In genomic region chr14:37985826-37986470, GRCh38 we compare ENCODE assay signal across 8 cellular contexts.
DNase-seq lines count a peak whose midpoint lies in the region; ATAC-seq and TF ChIP-seq lines count a peak whose summit lies in the region.

No MANE protein-coding gene starts in this region.

- peaks cover 4 to 7% (median 7%) of the 10 kb centered on the region in 5 donors for H3K9me3 Mint-ChIP-seq in CD8-positive, alpha-beta memory T cell
- H3K9me3 Mint-ChIP-seq in GM23338 (peaks cover 16% of the 10 kb centered on the region), glutamatergic neuron (ENCODE audit: unreplicated experiment) (peaks cover 7% of the 10 kb centered on the region)

- peaks cover 2 to 5% (median 3%) of the 10 kb centered on the region in 3 donors for H3K4me1 Mint-ChIP-seq in CD8-positive, alpha-beta memory T cell
- H3K4me1 Mint-ChIP-seq in GM23338 = peaks cover 10% of the 10 kb centered on the region; the same call in 2 of the 3 replicates
- peaks cover 2% of the 10 kb centered on the region for H3K4me1 Mint-ChIP-seq in glutamatergic neuron (ENCODE audit: low read depth, unreplicated experiment)

- no peak overlapping the region for H3K4me2 ChIP-seq in GM23338
- H3K4me2 ChIP-seq in smooth muscle cell = no peak overlapping the region

- peak in 4 of 5 donors; percentile 20 to 63 (median 44) for DNase-seq in CD8-positive, alpha-beta memory T cell
- DNase-seq in GM23338 (ENCODE audit: low spot score) (peak; percentile 90), NT2/D1 (ENCODE audit: low read depth, low spot score) (peak; percentile 28), activated T-helper 1 cell treated with Interleukin-2 at 50 U/mL for 16 hours (ENCODE audit: low read depth) (peak; percentile 4), glutamatergic neuron (peak; percentile 21), smooth muscle cell (lab: John Stamatoyannopoulos, UW; ENCODE audit: unreplicated experiment) (no peak)

- no peak overlapping the region for H3K9ac ChIP-seq in NT2/D1 (ENCODE audit: insufficient read length, low read depth)
- H3K9ac ChIP-seq in smooth muscle cell (ENCODE audit: low read depth) = no peak overlapping the region

- H2AFZ ChIP-seq in GM23338 (no peak overlapping the region), smooth muscle cell (ENCODE audit: low read depth) (no peak overlapping the region)

- H3K27me3 Mint-ChIP-seq in CD8-positive, alpha-beta memory T cell = no peaks in the 10 kb centered on the region
- H3K27me3 Mint-ChIP-seq in GM23338 (ENCODE audit: insufficient read depth, low read depth, poor library complexity) (no peaks in the 10 kb centered on the region), glutamatergic neuron (ENCODE audit: unreplicated experiment) (no peaks in the 10 kb centered on the region)

- no peak overlapping the region for H3K27ac ChIP-seq in CD8-positive, alpha-beta memory T cell (ENCODE audit: low read depth, low read length)
- H3K27ac ChIP-seq in GM23338 (ENCODE audit: low read depth) (no peak overlapping the region), smooth muscle cell (ENCODE audit: low read depth) (no peak overlapping the region)

- 50% methylated on average over 2 of the region's 2 CpGs for WGBS in smooth muscle cell (ENCODE audit: low lambda C conversion rate)

- H3F3A ChIP-seq in GM23338 (replicated peaks; ENCODE audit: low read depth) (no peaks in the 10 kb centered on the region), smooth muscle cell (ENCODE audit: low read depth) (no peaks in the 10 kb centered on the region)

- H3K27me3 ChIP-seq in CD8-positive, alpha-beta memory T cell (ENCODE audit: insufficient read depth, low read length, poor library complexity, severe bottlenecking) = no peaks in the 10 kb centered on the region
- H3K27me3 ChIP-seq in GM23338 (ENCODE audit: insufficient read depth) (no peaks in the 10 kb centered on the region), NT2/D1 (ENCODE audit: insufficient read depth, insufficient read length) (no peaks in the 10 kb centered on the region), smooth muscle cell (ENCODE audit: low read depth) (no peaks in the 10 kb centered on the region)

- H3K36me3 Mint-ChIP-seq in CD8-positive, alpha-beta memory T cell = peaks cover 0 to 4% (median 0%) of the 10 kb centered on the region in 3 donors
- H3K36me3 Mint-ChIP-seq in GM23338 (ENCODE audit: low read depth) (peaks cover 12% of the 10 kb centered on the region), glutamatergic neuron (ENCODE audit: unreplicated experiment) (peaks cover 7% of the 10 kb centered on the region)

- H4K20me1 ChIP-seq in GM23338 (replicated peaks; ENCODE audit: insufficient read depth) (no peaks in the 10 kb centered on the region), smooth muscle cell (ENCODE audit: low read depth) (no peaks in the 10 kb centered on the region)

- ATAC-seq in GM23338 = peak; percentile 65
- ATAC-seq in HG03457 (IDR thresholded peaks at IDR 0.05; ENCODE audit: unreplicated experiment) = no peak
- no peak for ATAC-seq in GM18519 (IDR thresholded peaks at IDR 0.05; ENCODE audit: low FRiP score, unreplicated experiment)

- H3K79me2 ChIP-seq in GM23338 (replicated peaks; ENCODE audit: insufficient read depth) (no peaks in the 10 kb centered on the region), smooth muscle cell (ENCODE audit: low read depth) (no peaks in the 10 kb centered on the region)

- TF ChIP-seq CTCF in GM23338 (conservative IDR thresholded peaks at IDR 0.05; ENCODE audit: low read depth in 2 of 2) (peak; percentile 87 to 93), glutamatergic neuron (IDR thresholded peaks at IDR 0.05; ENCODE audit: partially characterized antibody, unreplicated experiment) (peak; percentile 88), smooth muscle cell (IDR thresholded peaks at IDR 0.05; ENCODE audit: borderline replicate concordance, insufficient read depth, poor library complexity, severe bottlenecking) (peak; percentile 85)

- H3K9me2 ChIP-seq in GM23338 (ENCODE audit: insufficient read depth) = no peaks in the 10 kb centered on the region; the same call in 1 of the 2 replicates

- no peaks in the 10 kb centered on the region for H3K9me3 ChIP-seq in CD8-positive, alpha-beta memory T cell (ENCODE audit: low read length)
- H3K9me3 ChIP-seq in NT2/D1 (ENCODE audit: insufficient read depth, low read length) = peaks cover 8% of the 10 kb centered on the region; the same call in 1 of the 2 replicates
- H3K9me3 ChIP-seq in smooth muscle cell (replicated peaks; ENCODE audit: low read depth) = peaks cover 6% of the 10 kb centered on the region

- peaks cover 4% of the 10 kb centered on the region for H3K4me1 ChIP-seq in CD8-positive, alpha-beta memory T cell (ENCODE audit: insufficient read depth, low read length)
- peaks cover 4% of the 10 kb centered on the region for H3K4me1 ChIP-seq in GM23338 (ENCODE audit: insufficient read depth)
- no peaks in the 10 kb centered on the region for H3K4me1 ChIP-seq in NT2/D1 (ENCODE audit: insufficient read depth, insufficient read length)
- no peaks in the 10 kb centered on the region for H3K4me1 ChIP-seq in smooth muscle cell (ENCODE audit: low read depth)

- no peaks in the 10 kb centered on the region for H3K36me3 ChIP-seq in CD8-positive, alpha-beta memory T cell (ENCODE audit: insufficient read depth, low read length)
- H3K36me3 ChIP-seq in GM23338 (ENCODE audit: insufficient read depth) = peaks cover 11% of the 10 kb centered on the region; the same call in 1 of the 2 replicates
- H3K36me3 ChIP-seq in NT2/D1 (ENCODE audit: insufficient read depth, insufficient read length, low read length) = no peaks in the 10 kb centered on the region
- H3K36me3 ChIP-seq in smooth muscle cell (ENCODE audit: low read depth) = no peaks in the 10 kb centered on the region

- POLR2A ChIA-PET in CD8-positive, alpha-beta memory T cell (lab: Charles Lee) = no interaction called here

- no peak overlapping the region for H3K4me3 ChIP-seq in CD8-positive, alpha-beta memory T cell (ENCODE audit: low read length)
- no peak overlapping the region for H3K4me3 ChIP-seq in GM23338
- no peak overlapping the region for H3K4me3 ChIP-seq in NT2/D1 (ENCODE audit: insufficient read length, low read depth)
- H3K4me3 ChIP-seq in smooth muscle cell = no peak overlapping the region

- no peak overlapping the region for H3K27ac Mint-ChIP-seq in CD8-positive, alpha-beta memory T cell
- no peak overlapping the region for H3K27ac Mint-ChIP-seq in GM23338
- peak overlapping the region; percentile 82 for H3K27ac Mint-ChIP-seq in glutamatergic neuron (ENCODE audit: unreplicated experiment)

- CTCF ChIA-PET in CD8-positive, alpha-beta memory T cell (lab: Charles Lee) = interaction anchor here (0.7 to 1.4 kb wide), 6 partner anchors 16 to 219 kb away, joined by 3 to 7 read pairs (median 4); no protein-coding TSS in a partner anchor

- H3K4me3 Mint-ChIP-seq in CD8-positive, alpha-beta memory T cell = no peak overlapping the region
- no peak overlapping the region for H3K4me3 Mint-ChIP-seq in GM23338
- no peak overlapping the region for H3K4me3 Mint-ChIP-seq in glutamatergic neuron (ENCODE audit: unreplicated experiment)

TF ChIP-seq in GM23338, 12 proteins besides CTCF, POLR2A, EP300 and RAD21:
- TF ChIP-seq ZNF331 (CRISPR knock-in tag; IDR thresholded peaks at IDR 0.05; ENCODE audit: low read depth) = no peak
- TF ChIP-seq ZNF114 (CRISPR knock-in tag; IDR thresholded peaks at IDR 0.05) = no peak
